Comparison of ENCODE assay signal across 1 cellular context in the genomic region with DNA sequence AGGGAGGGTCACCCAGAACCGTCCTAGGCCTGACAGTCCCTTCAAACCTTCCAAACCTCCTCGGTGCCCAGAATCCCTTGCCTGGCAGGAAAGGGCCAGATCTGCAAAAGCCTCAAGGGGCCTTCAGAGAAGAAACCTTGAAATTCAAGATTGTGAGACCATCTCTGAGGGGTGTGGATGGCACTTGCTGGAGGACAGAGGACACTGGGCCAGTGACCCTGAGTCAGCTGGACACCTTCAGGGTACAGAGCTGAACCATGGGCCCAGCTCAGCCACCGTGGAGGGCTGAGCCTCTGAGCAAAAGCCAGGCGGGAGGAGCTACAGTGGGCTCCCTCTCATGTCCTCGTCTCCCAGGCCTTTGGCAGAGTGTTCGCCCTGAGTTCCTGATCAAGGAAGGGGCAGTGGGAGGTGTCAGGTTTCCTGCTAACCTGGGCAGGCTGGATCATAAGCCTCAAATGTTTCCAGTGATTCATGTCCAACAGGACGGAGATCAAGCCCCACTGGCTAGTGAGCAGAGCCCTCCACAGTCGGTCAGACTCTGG.
A peak's percentile ranks its signal among the peaks of the same experiment; 100 is the strongest.
TF ChIP-seq lines count a peak whose summit lies in the region.

No MANE protein-coding gene starts in this region.

TF ChIP-seq in HepG2, 621 proteins besides CTCF, POLR2A, EP300 and RAD21 (continued from another document and continues in another):
- TF ChIP-seq, protein P1, sequence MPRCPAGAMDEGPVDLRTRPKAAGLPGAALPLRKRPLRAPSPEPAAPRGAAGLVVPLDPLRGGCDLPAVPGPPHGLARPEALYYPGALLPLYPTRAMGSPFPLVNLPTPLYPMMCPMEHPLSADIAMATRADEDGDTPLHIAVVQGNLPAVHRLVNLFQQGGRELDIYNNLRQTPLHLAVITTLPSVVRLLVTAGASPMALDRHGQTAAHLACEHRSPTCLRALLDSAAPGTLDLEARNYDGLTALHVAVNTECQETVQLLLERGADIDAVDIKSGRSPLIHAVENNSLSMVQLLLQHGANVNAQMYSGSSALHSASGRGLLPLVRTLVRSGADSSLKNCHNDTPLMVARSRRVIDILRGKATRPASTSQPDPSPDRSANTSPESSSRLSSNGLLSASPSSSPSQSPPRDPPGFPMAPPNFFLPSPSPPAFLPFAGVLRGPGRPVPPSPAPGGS (CRISPR knock-in tag; IDR thresholded peaks at IDR 0.05) = 0 out of 2 replicates have a peak, but pooled peaks have one; percentile 46
- no peak for TF ChIP-seq CHD4 (IDR thresholded peaks at IDR 0.05; ENCODE audit: borderline replicate concordance, low read length)
- no peak for TF ChIP-seq RBM39 (IDR thresholded peaks at IDR 0.05; ENCODE audit: low read depth, low read length, poor library complexity, severe bottlenecking)
- TF ChIP-seq CBX2 (IDR thresholded peaks at IDR 0.05; ENCODE audit: low read depth, low read length) = no peak
- no peak for TF ChIP-seq CBX2 (CRISPR knock-in tag; IDR thresholded peaks at IDR 0.05; ENCODE audit: low read depth)
- TF ChIP-seq SMAD1 (CRISPR knock-in tag; IDR thresholded peaks at IDR 0.05; ENCODE audit: borderline replicate concordance, low read depth) = 0 out of 2 replicates have a peak, but pooled peaks have one; percentile 74
- TF ChIP-seq MED1 (CRISPR knock-in tag; IDR thresholded peaks at IDR 0.05) = 0 out of 2 replicates have a peak, but pooled peaks have one; percentile 14
- TF ChIP-seq, protein P2, sequence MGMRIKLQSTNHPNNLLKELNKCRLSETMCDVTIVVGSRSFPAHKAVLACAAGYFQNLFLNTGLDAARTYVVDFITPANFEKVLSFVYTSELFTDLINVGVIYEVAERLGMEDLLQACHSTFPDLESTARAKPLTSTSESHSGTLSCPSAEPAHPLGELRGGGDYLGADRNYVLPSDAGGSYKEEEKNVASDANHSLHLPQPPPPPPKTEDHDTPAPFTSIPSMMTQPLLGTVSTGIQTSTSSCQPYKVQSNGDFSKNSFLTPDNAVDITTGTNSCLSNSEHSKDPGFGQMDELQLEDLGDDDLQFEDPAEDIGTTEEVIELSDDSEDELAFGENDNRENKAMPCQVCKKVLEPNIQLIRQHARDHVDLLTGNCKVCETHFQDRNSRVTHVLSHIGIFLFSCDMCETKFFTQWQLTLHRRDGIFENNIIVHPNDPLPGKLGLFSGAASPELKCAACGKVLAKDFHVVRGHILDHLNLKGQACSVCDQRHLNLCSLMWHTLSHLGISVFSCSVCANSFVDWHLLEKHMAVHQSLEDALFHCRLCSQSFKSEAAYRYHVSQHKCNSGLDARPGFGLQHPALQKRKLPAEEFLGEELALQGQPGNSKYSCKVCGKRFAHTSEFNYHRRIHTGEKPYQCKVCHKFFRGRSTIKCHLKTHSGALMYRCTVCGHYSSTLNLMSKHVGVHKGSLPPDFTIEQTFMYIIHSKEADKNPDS (CRISPR knock-in tag; IDR thresholded peaks at IDR 0.05) = no peak
- TF ChIP-seq ZFY (CRISPR knock-in tag; IDR thresholded peaks at IDR 0.05) = no peak
- TF ChIP-seq HOXA5 (CRISPR knock-in tag; IDR thresholded peaks at IDR 0.05) = 0 out of 2 replicates have a peak, but pooled peaks have one; percentile 18
- peak; percentile 80; the same call in 1 of the 2 replicates for TF ChIP-seq ARHGAP35 (CRISPR knock-in tag; IDR thresholded peaks at IDR 0.05; ENCODE audit: borderline replicate concordance)
- peak; percentile 42; the same call in 1 of the 2 replicates for TF ChIP-seq SPEN (CRISPR knock-in tag; IDR thresholded peaks at IDR 0.05; ENCODE audit: low read depth)
- peak; percentile 57; the same call in 1 of the 2 replicates for TF ChIP-seq SP4 (CRISPR knock-in tag; IDR thresholded peaks at IDR 0.05)
- TF ChIP-seq RFX5 (IDR thresholded peaks at IDR 0.05; ENCODE audit: low read depth, low read length) = no peak
- no peak for TF ChIP-seq MAFG (CRISPR knock-in tag; IDR thresholded peaks at IDR 0.05)
- no peak for TF ChIP-seq NONO (IDR thresholded peaks at IDR 0.05)
- TF ChIP-seq NONO (CRISPR knock-in tag; conservative IDR thresholded peaks at IDR 0.05) = no peak
- peak; percentile 68 for TF ChIP-seq ZBTB38 (CRISPR knock-in tag; IDR thresholded peaks at IDR 0.05)
- TF ChIP-seq, protein P3, sequence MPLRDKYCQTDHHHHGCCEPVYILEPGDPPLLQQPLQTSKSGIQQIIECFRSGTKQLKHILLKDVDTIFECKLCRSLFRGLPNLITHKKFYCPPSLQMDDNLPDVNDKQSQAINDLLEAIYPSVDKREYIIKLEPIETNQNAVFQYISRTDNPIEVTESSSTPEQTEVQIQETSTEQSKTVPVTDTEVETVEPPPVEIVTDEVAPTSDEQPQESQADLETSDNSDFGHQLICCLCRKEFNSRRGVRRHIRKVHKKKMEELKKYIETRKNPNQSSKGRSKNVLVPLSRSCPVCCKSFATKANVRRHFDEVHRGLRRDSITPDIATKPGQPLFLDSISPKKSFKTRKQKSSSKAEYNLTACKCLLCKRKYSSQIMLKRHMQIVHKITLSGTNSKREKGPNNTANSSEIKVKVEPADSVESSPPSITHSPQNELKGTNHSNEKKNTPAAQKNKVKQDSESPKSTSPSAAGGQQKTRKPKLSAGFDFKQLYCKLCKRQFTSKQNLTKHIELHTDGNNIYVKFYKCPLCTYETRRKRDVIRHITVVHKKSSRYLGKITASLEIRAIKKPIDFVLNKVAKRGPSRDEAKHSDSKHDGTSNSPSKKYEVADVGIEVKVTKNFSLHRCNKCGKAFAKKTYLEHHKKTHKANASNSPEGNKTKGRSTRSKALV (CRISPR knock-in tag; IDR thresholded peaks at IDR 0.05) = no peak
- TF ChIP-seq ZNF788 (CRISPR knock-in tag; IDR thresholded peaks at IDR 0.05; ENCODE audit: borderline replicate concordance) = peak; percentile 53
- TF ChIP-seq, protein P4, sequence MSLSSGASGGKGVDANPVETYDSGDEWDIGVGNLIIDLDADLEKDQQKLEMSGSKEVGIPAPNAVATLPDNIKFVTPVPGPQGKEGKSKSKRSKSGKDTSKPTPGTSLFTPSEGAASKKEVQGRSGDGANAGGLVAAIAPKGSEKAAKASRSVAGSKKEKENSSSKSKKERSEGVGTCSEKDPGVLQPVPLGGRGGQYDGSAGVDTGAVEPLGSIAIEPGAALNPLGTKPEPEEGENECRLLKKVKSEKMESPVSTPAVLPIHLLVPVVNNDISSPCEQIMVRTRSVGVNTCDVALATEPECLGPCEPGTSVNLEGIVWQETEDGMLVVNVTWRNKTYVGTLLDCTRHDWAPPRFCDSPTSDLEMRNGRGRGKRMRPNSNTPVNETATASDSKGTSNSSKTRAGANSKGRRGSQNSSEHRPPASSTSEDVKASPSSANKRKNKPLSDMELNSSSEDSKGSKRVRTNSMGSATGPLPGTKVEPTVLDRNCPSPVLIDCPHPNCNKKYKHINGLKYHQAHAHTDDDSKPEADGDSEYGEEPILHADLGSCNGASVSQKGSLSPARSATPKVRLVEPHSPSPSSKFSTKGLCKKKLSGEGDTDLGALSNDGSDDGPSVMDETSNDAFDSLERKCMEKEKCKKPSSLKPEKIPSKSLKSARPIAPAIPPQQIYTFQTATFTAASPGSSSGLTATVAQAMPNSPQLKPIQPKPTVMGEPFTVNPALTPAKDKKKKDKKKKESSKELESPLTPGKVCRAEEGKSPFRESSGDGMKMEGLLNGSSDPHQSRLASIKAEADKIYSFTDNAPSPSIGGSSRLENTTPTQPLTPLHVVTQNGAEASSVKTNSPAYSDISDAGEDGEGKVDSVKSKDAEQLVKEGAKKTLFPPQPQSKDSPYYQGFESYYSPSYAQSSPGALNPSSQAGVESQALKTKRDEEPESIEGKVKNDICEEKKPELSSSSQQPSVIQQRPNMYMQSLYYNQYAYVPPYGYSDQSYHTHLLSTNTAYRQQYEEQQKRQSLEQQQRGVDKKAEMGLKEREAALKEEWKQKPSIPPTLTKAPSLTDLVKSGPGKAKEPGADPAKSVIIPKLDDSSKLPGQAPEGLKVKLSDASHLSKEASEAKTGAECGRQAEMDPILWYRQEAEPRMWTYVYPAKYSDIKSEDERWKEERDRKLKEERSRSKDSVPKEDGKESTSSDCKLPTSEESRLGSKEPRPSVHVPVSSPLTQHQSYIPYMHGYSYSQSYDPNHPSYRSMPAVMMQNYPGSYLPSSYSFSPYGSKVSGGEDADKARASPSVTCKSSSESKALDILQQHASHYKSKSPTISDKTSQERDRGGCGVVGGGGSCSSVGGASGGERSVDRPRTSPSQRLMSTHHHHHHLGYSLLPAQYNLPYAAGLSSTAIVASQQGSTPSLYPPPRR (CRISPR knock-in tag; IDR thresholded peaks at IDR 0.05; ENCODE audit: borderline replicate concordance) = 0 out of 2 replicates have a peak, but pooled peaks have one; percentile 33
- TF ChIP-seq, protein P5, sequence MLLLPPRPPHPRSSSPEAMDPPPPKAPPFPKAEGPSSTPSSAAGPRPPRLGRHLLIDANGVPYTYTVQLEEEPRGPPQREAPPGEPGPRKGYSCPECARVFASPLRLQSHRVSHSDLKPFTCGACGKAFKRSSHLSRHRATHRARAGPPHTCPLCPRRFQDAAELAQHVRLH (CRISPR knock-in tag; IDR thresholded peaks at IDR 0.05; ENCODE audit: borderline replicate concordance, low read depth) = no peak
- peak; percentile 61; the same call in 1 of the 2 replicates for TF ChIP-seq ZNF607 (CRISPR knock-in tag; IDR thresholded peaks at IDR 0.05; ENCODE audit: borderline replicate concordance)
- TF ChIP-seq, protein P6, sequence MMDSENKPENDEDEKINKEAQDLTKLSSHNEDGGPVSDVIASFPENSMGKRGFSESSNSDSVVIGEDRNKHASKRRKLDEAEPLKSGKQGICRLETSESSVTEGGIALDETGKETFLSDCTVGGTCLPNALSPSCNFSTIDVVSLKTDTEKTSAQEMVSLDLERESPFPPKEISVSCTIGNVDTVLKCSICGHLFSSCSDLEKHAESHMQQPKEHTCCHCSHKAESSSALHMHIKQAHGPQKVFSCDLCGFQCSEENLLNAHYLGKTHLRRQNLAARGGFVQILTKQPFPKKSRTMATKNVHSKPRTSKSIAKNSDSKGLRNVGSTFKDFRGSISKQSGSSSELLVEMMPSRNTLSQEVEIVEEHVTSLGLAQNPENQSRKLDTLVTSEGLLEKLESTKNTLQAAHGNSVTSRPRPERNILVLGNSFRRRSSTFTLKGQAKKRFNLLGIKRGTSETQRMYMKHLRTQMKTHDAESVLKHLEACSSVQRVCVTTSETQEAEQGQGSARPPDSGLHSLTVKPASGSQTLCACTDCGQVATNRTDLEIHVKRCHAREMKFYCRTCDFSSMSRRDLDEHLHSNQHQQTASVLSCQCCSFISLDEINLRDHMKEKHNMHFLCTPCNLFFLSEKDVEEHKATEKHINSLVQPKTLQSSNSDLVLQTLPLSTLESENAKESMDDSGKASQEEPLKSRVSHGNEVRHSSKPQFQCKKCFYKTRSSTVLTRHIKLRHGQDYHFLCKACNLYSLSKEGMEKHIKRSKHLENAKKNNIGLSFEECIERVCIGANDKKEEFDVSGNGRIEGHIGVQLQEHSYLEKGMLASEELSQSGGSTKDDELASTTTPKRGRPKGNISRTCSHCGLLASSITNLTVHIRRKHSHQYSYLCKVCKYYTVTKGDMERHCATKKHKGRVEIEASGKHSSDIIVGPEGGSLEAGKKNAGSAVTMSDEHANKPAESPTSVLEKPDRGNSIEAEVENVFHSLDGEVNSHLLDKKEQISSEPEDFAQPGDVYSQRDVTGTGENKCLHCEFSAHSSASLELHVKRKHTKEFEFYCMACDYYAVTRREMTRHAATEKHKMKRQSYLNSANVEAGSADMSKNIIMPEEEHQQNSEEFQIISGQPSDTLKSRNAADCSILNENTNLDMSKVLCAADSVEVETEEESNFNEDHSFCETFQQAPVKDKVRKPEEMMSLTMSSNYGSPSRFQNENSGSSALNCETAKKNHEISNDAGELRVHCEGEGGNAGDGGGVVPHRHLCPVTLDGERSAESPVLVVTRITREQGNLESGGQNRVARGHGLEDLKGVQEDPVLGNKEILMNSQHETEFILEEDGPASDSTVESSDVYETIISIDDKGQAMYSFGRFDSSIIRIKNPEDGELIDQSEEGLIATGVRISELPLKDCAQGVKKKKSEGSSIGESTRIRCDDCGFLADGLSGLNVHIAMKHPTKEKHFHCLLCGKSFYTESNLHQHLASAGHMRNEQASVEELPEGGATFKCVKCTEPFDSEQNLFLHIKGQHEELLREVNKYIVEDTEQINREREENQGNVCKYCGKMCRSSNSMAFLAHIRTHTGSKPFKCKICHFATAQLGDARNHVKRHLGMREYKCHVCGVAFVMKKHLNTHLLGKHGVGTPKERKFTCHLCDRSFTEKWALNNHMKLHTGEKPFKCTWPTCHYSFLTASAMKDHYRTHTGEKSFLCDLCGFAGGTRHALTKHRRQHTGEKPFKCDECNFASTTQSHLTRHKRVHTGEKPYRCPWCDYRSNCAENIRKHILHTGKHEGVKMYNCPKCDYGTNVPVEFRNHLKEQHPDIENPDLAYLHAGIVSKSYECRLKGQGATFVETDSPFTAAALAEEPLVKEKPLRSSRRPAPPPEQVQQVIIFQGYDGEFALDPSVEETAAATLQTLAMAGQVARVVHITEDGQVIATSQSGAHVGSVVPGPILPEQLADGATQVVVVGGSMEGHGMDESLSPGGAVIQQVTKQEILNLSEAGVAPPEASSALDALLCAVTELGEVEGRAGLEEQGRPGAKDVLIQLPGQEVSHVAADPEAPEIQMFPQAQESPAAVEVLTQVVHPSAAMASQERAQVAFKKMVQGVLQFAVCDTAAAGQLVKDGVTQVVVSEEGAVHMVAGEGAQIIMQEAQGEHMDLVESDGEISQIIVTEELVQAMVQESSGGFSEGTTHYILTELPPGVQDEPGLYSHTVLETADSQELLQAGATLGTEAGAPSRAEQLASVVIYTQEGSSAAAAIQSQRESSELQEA (CRISPR knock-in tag; IDR thresholded peaks at IDR 0.05; ENCODE audit: not compliant biosample characterization) = peak; percentile 66
- peak; percentile 54; the same call in 1 of the 2 replicates for TF ChIP-seq ZNF138 (CRISPR knock-in tag; IDR thresholded peaks at IDR 0.05; ENCODE audit: low read depth)
- TF ChIP-seq, protein P7, sequence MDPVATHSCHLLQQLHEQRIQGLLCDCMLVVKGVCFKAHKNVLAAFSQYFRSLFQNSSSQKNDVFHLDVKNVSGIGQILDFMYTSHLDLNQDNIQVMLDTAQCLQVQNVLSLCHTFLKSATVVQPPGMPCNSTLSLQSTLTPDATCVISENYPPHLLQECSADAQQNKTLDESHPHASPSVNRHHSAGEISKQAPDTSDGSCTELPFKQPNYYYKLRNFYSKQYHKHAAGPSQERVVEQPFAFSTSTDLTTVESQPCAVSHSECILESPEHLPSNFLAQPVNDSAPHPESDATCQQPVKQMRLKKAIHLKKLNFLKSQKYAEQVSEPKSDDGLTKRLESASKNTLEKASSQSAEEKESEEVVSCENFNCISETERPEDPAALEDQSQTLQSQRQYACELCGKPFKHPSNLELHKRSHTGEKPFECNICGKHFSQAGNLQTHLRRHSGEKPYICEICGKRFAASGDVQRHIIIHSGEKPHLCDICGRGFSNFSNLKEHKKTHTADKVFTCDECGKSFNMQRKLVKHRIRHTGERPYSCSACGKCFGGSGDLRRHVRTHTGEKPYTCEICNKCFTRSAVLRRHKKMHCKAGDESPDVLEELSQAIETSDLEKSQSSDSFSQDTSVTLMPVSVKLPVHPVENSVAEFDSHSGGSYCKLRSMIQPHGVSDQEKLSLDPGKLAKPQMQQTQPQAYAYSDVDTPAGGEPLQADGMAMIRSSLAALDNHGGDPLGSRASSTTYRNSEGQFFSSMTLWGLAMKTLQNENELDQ (CRISPR knock-in tag; IDR thresholded peaks at IDR 0.05; ENCODE audit: borderline replicate concordance) = no peak
- TF ChIP-seq ATF7-NPFF (CRISPR knock-in tag; IDR thresholded peaks at IDR 0.05; ENCODE audit: low read depth) = no peak
- TF ChIP-seq KDM2A (CRISPR knock-in tag; IDR thresholded peaks at IDR 0.05; ENCODE audit: borderline replicate concordance, low read depth) = 0 out of 2 replicates have a peak, but pooled peaks have one; percentile 27
